9 cellular contexts compared by ENCODE assay signal in the genomic region with DNA sequence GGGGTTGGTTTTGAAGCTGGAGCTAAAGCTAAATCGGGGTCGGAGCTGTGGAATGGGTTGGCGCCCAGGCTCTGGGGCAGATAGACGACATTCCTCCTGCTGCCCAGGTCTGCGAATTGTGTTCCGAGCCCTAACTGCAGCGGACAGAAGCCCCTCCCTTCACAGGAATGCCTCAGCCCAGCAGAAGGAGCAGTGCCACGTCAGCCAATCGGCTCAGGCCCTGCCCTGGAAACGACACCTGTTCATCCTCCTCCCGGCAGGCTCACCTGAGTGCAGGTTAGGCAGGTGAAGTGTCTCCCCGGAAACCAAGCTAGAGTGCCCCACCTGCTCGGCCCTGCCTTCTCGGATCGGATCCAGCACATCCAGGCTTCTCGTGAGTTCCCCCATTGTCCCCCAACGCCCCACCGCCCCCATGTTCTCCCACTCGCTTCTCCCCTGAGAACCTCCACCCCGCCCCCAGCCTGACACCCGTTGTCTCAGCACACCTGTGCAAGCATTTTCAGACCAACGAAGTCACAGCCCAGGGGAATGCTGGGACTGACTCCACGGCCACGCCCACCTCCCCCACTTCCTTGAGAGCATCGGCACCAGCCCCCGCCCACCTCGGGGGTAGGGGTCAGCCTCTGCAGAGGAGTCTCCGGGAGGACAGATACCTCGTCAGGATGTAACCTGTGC. TPM values are rescaled to one million over a fixed set of nuclear protein-coding genes. Genes with fewer than 3 reads are reported as not detected.
DNase-seq lines count a peak whose midpoint lies in the region; ATAC-seq and TF ChIP-seq lines count a peak whose summit lies in the region.
"Had no signal": no experiment of that assay in that cellular context is flagged by ENCODE, and none has a peak within 500 bp of the region (broad histone marks: within the 10 kb centered on the region; RNA-seq: fewer than 3 reads in every experiment).

No MANE protein-coding gene starts in this region.

- no peak overlapping the region for H3K27ac Mint-ChIP-seq in IgD-negative memory B cell

- DNase-seq in AG08396 (ENCODE audit: low spot score) (peak; percentile 31), brain microvascular endothelial cell (no peak), lower lobe of right lung (peak; percentile 93), pons (ENCODE audit: low spot score) (no peak)
- DNase-seq in effector CD8-positive, alpha-beta T cell (lab: John Stamatoyannopoulos, UW), result no peak

- H3K4me1 Mint-ChIP-seq in IgD-negative memory B cell, result peaks cover 0 to 14% (median 7%) of the 10 kb centered on the region in 3 donors

- TF ChIP-seq CTCF in brain microvascular endothelial cell (IDR thresholded peaks at IDR 0.05; ENCODE audit: low read depth, low read length, missing control alignments) (no peak), lower lobe of right lung (IDR thresholded peaks at IDR 0.05) (no peak)

- H3K4me1 ChIP-seq in lower lobe of right lung, result peaks cover 24% of the 10 kb centered on the region

- H3K4me3 ChIP-seq in brain microvascular endothelial cell (ENCODE audit: low read depth, low read length) (peak overlapping the region; percentile 9), lower lobe of right lung (peak overlapping the region; percentile 51)

- H3K4me3 Mint-ChIP-seq in IgD-negative memory B cell, result peak overlapping the region in 3 of 4 donors; percentile 52 to 87 (median 83)

- no peaks in the 10 kb centered on the region for H3K36me3 Mint-ChIP-seq in IgD-negative memory B cell

- no peaks in the 10 kb centered on the region for H3K9me3 ChIP-seq in lower lobe of right lung

- H3K27ac ChIP-seq in brain microvascular endothelial cell (no peak overlapping the region), lower lobe of right lung (peak overlapping the region; percentile 85)

- intact Hi-C loops in lower lobe of right lung (cut with DNase I), result no loop called here

- peaks cover 21% of the 10 kb centered on the region for H3K27me3 Mint-ChIP-seq in IgD-negative memory B cell

- peaks cover 0 to 2% (median 0%) of the 10 kb centered on the region in 3 donors for H3K9me3 Mint-ChIP-seq in IgD-negative memory B cell

- ATAC-seq in lower lobe of right lung (peak; percentile 93 to 94), HG02938 (IDR thresholded peaks at IDR 0.05; ENCODE audit: unreplicated experiment) (no peak), HG03095 (IDR thresholded peaks at IDR 0.05; ENCODE audit: unreplicated experiment) (no peak)

- H3K36me3 ChIP-seq in brain microvascular endothelial cell (replicated peaks) (no peaks in the 10 kb centered on the region), lower lobe of right lung (no peaks in the 10 kb centered on the region)

- in situ Hi-C loops in brain microvascular endothelial cell (cut with HindIII; ENCODE audit: low pct_ligation_motif_present, low sequenced_read_pairs), result no loop called here

- no peaks in the 10 kb centered on the region for H3K27me3 ChIP-seq in brain microvascular endothelial cell (replicated peaks)
- H3K27me3 ChIP-seq in lower lobe of right lung (ENCODE audit: low read depth), result no peaks in the 10 kb centered on the region

RNA-seq across cellular contexts. Expression of gene TMEM125, which starts 0.8 kb away (rescaled TPM):
- polyA plus RNA-seq in IgD-negative memory B cell, result not detected
- 197 TPM for total RNA-seq in lower lobe of right lung
- total RNA-seq: pulmonary artery endothelial cell had no signal

RNA-seq across cellular contexts. Expression of gene C1orf210, which starts 14.8 kb away (rescaled TPM):
- not detected for polyA plus RNA-seq in IgD-negative memory B cell
- total RNA-seq in lower lobe of right lung, result 19.1 TPM
- total RNA-seq: pulmonary artery endothelial cell had no signal

RNA-seq across cellular contexts. Expression of gene TIE1, which starts 30.2 kb away (rescaled TPM):
- polyA plus RNA-seq in IgD-negative memory B cell, result not detected
- 48.5 TPM for total RNA-seq in lower lobe of right lung

Comparison
In these comparisons a context has a peak if more than half of its experiments do, and no peak if none do; other contexts are left out.
1. DNase-seq: peak in AG08396 (single experiment) and lower lobe of right lung (single experiment); none in brain microvascular endothelial cell (single experiment), pons (single experiment) and effector CD8-positive, alpha-beta T cell (single experiment).
2. ATAC-seq: peak in lower lobe of right lung (2 of 2); none in HG02938 (single experiment) and HG03095 (single experiment).